ENCODE assay signal across 30 cellular contexts in genomic region chr1:115215110-115215509, GRCh38.
"Had no signal": no experiment of that assay in that cellular context is flagged by ENCODE, and none has a peak within 500 bp of the region (broad histone marks: within the 10 kb centered on the region; RNA-seq: fewer than 3 reads in every experiment).

No MANE protein-coding gene starts in this region.

- DNase-seq: hypothalamus; immature natural killer cell; kidney; left colon; left lung; mesendoderm; naive B cell; natural killer cell; nephron progenitor cell; occipital lobe; right lobe of liver; stimulated activated CD4-positive, alpha-beta T cell treated with anti-CD3 and anti-CD28 coated beads, Interleukin-1b, Interleukin-23, amount 100 ng/mL, for 48 hours; stimulated activated CD4-positive, alpha-beta T cell treated with anti-CD3 and anti-CD28 coated beads, Interleukin-2, amount 100 ng/mL, for 48 hours; stimulated activated CD4-positive, alpha-beta T cell treated with anti-CD3 and anti-CD28 coated beads, Interleukin-4, amount 100 ng/mL, for 4 hours; stimulated activated CD8-positive, alpha-beta memory T cell treated with anti-CD3 and anti-CD28 coated beads, Interleukin-4, amount 100 ng/mL, for 48 hours; stimulated activated naive CD4-positive, alpha-beta T cell treated with Interleukin-2 at 50 U/mL for 16 hours; stimulated activated naive CD8-positive, alpha-beta T cell treated with anti-CD3 and anti-CD28 coated beads, Interleukin-15, amount 100 ng/mL, for 72 hours; testis; thyroid gland; transverse colon; upper lobe of left lung had no signal

- H3K9ac ChIP-seq: neural progenitor cell, parathyroid adenoma had no signal

- FAIRE-seq: islet of Langerhans had no signal

- H3K4me1 ChIP-seq: left lung, parathyroid adenoma, right lobe of liver, thyroid gland, transverse colon, upper lobe of left lung had no signal

- ATAC-seq: left colon; left lung; natural killer cell; right lobe of liver; stimulated activated memory B cell treated with anti-CD40 and anti-IgM and Interleukin-4, amounts not matched to agents 10 μg/mL and 1 μg/mL and 100 μg/mL, for 72 hours; stimulated activated naive CD8-positive, alpha-beta T cell treated with anti-CD3 and anti-CD28 coated beads, Interleukin-15, amount 100 ng/mL, for 72 hours had no signal

- H3K79me2 ChIP-seq: parathyroid adenoma had no signal

- H3K4me2 ChIP-seq: neural progenitor cell, smooth muscle cell had no signal

- H3K36me3 ChIP-seq: left lung, neural progenitor cell, neutrophil, right atrium auricular region, right lobe of liver, thyroid gland, transverse colon, upper lobe of left lung, vagina had no signal

- H3K27ac ChIP-seq: left lung, neural progenitor cell, neutrophil, parathyroid adenoma, right lobe of liver, testis, thyroid gland, transverse colon, upper lobe of left lung, vagina had no signal

- H3K27me3 ChIP-seq: left lung, neural progenitor cell, neutrophil, right atrium auricular region, right lobe of liver, testis, thyroid gland, transverse colon, upper lobe of left lung, vagina had no signal

- H3K4me3 ChIP-seq: left lung, lung, neural progenitor cell, right atrium auricular region, right lobe of liver, smooth muscle cell, testis, thyroid gland, transverse colon, upper lobe of left lung, vagina had no signal

- H3K9me3 ChIP-seq: left lung, neutrophil, right atrium auricular region, right lobe of liver, testis, thyroid gland, transverse colon, upper lobe of left lung, vagina had no signal

- H2AFZ ChIP-seq: neural progenitor cell, parathyroid adenoma had no signal
